Comparison of ENCODE assay signal across 10 cellular contexts in genomic region chr14:90381011-90381790, GRCh38. TPM values are rescaled to one million over a fixed set of nuclear protein-coding genes. Genes with fewer than 3 reads are reported as not detected.
A peak's percentile ranks its signal among the peaks of the same experiment; 100 is the strongest.
DNase-seq lines count a peak whose midpoint lies in the region; ATAC-seq and TF ChIP-seq lines count a peak whose summit lies in the region.
"Had no signal": no experiment of that assay in that cellular context is flagged by ENCODE, and none has a peak within 500 bp of the region (broad histone marks: within the 10 kb centered on the region; RNA-seq: fewer than 3 reads in every experiment).

No MANE protein-coding gene starts in this region.

- no peaks in the 10 kb centered on the region for H3K27me3 ChIP-seq in ACC112 (ENCODE audit: insufficient read depth, low read length)
- H3K27me3 ChIP-seq in dorsolateral prefrontal cortex: no peaks in the 10 kb centered on the region
- no peaks in the 10 kb centered on the region for H3K27me3 ChIP-seq in mucosa of stomach (ENCODE audit: control insufficient read depth, insufficient read depth, low read length)

- no peaks in the 10 kb centered on the region for H3K9me3 ChIP-seq in mucosa of stomach (ENCODE audit: control insufficient read depth, low read length)

- TF ChIP-seq CTCF in dorsolateral prefrontal cortex (IDR thresholded peaks at IDR 0.05 in 54 of 56, conservative IDR thresholded peaks at IDR 0.05 in 2 of 56; ENCODE audit: low read depth in 1 of 56, partially characterized antibody in 56 of 56): peak in 28 of 56 donors; percentile 6 to 48 (median 24)

- H3K27ac ChIP-seq in ACC112 (ENCODE audit: low read depth, low read length): no peak overlapping the region
- H3K27ac ChIP-seq in dorsolateral prefrontal cortex: peak overlapping the region; percentile 98 to 100 (median 100)

- H3K4me3 ChIP-seq in ACC112 (ENCODE audit: low read depth, low read length) (peak overlapping the region; percentile 76), dorsolateral prefrontal cortex (peak overlapping the region; percentile 43 to 85 (median 71)), mucosa of stomach (ENCODE audit: low read length) (no peak overlapping the region)

- ATAC-seq in GM19023 (IDR thresholded peaks at IDR 0.05; ENCODE audit: unreplicated experiment): no peak
- ATAC-seq in HG03159 (IDR thresholded peaks at IDR 0.05; ENCODE audit: unreplicated experiment): no peak

- DNase-seq in NCI-H1694 treated with DMSO at 0.1 percent for 48 hours (lab: John Stamatoyannopoulos, UW): peak; percentile 30
- DNase-seq in dorsolateral prefrontal cortex: peak; percentile 41 to 89 (median 77)
- no peak for DNase-seq in stimulated activated CD8-positive, alpha-beta memory T cell treated with anti-CD3 and anti-CD28 coated beads, Interleukin-4, amount 100 ng/mL, for 48 hours
- DNase-seq in OCI-M2 (lab: John Stamatoyannopoulos, UW; ENCODE audit: unreplicated experiment): no peak
- DNase-seq: DND-41, SIG-M5 had no signal

- no peaks in the 10 kb centered on the region for H3K79me2 ChIP-seq in ACC112 (ENCODE audit: control insufficient read depth, insufficient read depth, low read length, unreplicated experiment)

- H3K4me1 ChIP-seq in ACC112 (ENCODE audit: control insufficient read depth, insufficient read depth, low read length, unreplicated experiment) (peaks cover 25% of the 10 kb centered on the region), mucosa of stomach (ENCODE audit: control insufficient read depth, insufficient read depth, low read length) (peaks cover 27% of the 10 kb centered on the region)

- H3K36me3 ChIP-seq in ACC112 (ENCODE audit: insufficient read depth, low read length): no peaks in the 10 kb centered on the region
- H3K36me3 ChIP-seq in mucosa of stomach (ENCODE audit: control insufficient read depth, insufficient read depth, low read length): no peaks in the 10 kb centered on the region

- peak overlapping the region; percentile 60 for H2AFZ ChIP-seq in ACC112 (ENCODE audit: low read length, unreplicated experiment)

- intact Hi-C loops in dorsolateral prefrontal cortex (cut with DNase I): loop anchor here (5.0 kb wide), 4 partner anchors 49 to 376 kb away; partner anchors contain the start of gene NRDE2 (in 2 of the 2)

- H3K9ac ChIP-seq in mucosa of stomach (ENCODE audit: low read length): peak overlapping the region; percentile 99

RNA-seq across cellular contexts. Expression of gene CALM1, which starts 15.6 kb away (rescaled TPM):
- total RNA-seq in dorsolateral prefrontal cortex: 1,000 to 10,000 TPM; 1,009 to 2,641 (median 1,957) TPM

RNA-seq across cellular contexts. Expression of gene NRDE2, which starts 49.5 kb away (rescaled TPM):
- 10 to 100 TPM; 16.4 to 42.6 (median 27.7) TPM for total RNA-seq in dorsolateral prefrontal cortex

Comparison
In these comparisons a context has a peak if more than half of its experiments do, and no peak if none do; other contexts are left out.
1. DNase-seq: peak in NCI-H1694 treated with DMSO at 0.1 percent for 48 hours (single experiment) and dorsolateral prefrontal cortex (10 of 10); none in stimulated activated CD8-positive, alpha-beta memory T cell treated with anti-CD3 and anti-CD28 coated beads, Interleukin-4, amount 100 ng/mL, for 48 hours (single experiment) and OCI-M2 (single experiment).